Comparison of ENCODE assay signal across 1 cellular context in the genomic region with DNA sequence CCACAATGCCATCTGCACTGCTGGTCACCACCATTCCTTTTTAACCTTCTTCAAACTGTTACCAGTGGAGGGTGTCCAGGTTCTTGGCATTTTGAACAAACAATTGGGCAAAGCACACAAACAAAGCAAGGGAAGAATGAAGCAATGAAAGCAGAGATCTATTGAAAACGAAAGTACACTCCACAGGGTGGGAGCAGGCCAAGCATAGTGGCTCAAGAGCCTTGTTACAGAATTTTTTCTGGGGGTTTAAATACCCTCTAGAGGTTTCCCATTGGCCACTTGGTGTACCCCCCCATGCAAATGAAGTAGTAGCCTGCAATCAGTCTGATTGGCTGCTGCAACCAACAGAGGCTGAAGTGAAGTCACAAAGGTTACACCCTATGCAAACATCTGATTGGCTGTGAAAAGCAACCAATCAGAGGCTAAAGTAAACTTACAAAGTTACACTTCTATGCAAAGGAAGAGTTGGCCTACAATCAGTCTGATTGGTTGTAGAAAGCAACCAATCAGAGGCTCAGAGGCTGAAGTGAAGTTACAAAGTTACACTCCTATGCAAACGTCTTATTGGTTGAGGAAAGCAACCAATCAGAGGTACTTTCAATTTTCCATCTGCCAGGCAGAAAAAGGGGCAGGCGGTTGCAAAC.
TF ChIP-seq lines count a peak whose summit lies in the region.

No MANE protein-coding gene starts in this region.

TF ChIP-seq in GM23338, 12 proteins besides CTCF, POLR2A, EP300 and RAD21:
- TF ChIP-seq JUNB (IDR thresholded peaks at IDR 0.05; ENCODE audit: unreplicated experiment) = no peak
- TF ChIP-seq, protein P1, sequence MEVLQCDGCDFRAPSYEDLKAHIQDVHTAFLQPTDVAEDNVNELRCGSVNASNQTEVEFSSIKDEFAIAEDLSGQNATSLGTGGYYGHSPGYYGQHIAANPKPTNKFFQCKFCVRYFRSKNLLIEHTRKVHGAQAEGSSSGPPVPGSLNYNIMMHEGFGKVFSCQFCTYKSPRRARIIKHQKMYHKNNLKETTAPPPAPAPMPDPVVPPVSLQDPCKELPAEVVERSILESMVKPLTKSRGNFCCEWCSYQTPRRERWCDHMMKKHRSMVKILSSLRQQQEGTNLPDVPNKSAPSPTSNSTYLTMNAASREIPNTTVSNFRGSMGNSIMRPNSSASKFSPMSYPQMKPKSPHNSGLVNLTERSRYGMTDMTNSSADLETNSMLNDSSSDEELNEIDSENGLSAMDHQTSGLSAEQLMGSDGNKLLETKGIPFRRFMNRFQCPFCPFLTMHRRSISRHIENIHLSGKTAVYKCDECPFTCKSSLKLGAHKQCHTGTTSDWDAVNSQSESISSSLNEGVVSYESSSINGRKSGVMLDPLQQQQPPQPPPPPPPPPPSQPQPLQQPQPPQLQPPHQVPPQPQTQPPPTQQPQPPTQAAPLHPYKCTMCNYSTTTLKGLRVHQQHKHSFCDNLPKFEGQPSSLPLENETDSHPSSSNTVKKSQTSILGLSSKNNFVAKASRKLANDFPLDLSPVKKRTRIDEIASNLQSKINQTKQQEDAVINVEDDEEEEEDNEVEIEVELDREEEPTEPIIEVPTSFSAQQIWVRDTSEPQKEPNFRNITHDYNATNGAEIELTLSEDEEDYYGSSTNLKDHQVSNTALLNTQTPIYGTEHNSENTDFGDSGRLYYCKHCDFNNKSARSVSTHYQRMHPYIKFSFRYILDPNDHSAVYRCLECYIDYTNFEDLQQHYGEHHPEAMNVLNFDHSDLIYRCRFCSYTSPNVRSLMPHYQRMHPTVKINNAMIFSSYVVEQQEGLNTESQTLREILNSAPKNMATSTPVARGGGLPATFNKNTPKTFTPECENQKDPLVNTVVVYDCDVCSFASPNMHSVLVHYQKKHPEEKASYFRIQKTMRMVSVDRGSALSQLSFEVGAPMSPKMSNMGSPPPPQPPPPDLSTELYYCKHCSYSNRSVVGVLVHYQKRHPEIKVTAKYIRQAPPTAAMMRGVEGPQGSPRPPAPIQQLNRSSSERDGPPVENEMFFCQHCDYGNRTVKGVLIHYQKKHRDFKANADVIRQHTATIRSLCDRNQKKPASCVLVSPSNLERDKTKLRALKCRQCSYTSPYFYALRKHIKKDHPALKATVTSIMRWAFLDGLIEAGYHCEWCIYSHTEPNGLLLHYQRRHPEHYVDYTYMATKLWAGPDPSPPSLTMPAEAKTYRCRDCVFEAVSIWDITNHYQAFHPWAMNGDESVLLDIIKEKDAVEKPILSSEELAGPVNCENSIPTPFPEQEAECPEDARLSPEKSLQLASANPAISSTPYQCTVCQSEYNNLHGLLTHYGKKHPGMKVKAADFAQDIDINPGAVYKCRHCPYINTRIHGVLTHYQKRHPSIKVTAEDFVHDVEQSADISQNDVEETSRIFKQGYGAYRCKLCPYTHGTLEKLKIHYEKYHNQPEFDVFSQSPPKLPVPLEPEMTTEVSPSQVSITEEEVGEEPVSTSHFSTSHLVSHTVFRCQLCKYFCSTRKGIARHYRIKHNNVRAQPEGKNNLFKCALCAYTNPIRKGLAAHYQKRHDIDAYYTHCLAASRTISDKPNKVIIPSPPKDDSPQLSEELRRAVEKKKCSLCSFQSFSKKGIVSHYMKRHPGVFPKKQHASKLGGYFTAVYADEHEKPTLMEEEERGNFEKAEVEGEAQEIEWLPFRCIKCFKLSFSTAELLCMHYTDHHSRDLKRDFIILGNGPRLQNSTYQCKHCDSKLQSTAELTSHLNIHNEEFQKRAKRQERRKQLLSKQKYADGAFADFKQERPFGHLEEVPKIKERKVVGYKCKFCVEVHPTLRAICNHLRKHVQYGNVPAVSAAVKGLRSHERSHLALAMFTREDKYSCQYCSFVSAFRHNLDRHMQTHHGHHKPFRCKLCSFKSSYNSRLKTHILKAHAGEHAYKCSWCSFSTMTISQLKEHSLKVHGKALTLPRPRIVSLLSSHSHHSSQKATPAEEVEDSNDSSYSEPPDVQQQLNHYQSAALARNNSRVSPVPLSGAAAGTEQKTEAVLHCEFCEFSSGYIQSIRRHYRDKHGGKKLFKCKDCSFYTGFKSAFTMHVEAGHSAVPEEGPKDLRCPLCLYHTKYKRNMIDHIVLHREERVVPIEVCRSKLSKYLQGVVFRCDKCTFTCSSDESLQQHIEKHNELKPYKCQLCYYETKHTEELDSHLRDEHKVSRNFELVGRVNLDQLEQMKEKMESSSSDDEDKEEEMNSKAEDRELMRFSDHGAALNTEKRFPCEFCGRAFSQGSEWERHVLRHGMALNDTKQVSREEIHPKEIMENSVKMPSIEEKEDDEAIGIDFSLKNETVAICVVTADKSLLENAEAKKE (CRISPR knock-in tag; IDR thresholded peaks at IDR 0.05) = no peak
- TF ChIP-seq CREB1 (CRISPR knock-in tag; IDR thresholded peaks at IDR 0.05; ENCODE audit: low read depth) = no peak
- no peak for TF ChIP-seq EZH2phosphoT487 (IDR thresholded peaks at IDR 0.05; ENCODE audit: unreplicated experiment)
- no peak for TF ChIP-seq REST (IDR thresholded peaks at IDR 0.05; ENCODE audit: unreplicated experiment)
- TF ChIP-seq ZNF331 (CRISPR knock-in tag; IDR thresholded peaks at IDR 0.05; ENCODE audit: low read depth) = no peak
- no peak for TF ChIP-seq ZNF114 (CRISPR knock-in tag; IDR thresholded peaks at IDR 0.05)
- TF ChIP-seq EZH2 (IDR thresholded peaks at IDR 0.05; ENCODE audit: low read depth, unreplicated experiment) = no peak
- TF ChIP-seq NANOG (IDR thresholded peaks at IDR 0.05; ENCODE audit: borderline replicate concordance) = no peak
- no peak for TF ChIP-seq ETS1 (IDR thresholded peaks at IDR 0.05)
- TF ChIP-seq STAT1 (IDR thresholded peaks at IDR 0.05; ENCODE audit: unreplicated experiment) = no peak
- TF ChIP-seq POLR2AphosphoS5 (IDR thresholded peaks at IDR 0.05; ENCODE audit: low read depth) = no peak
